8 cellular contexts compared by ENCODE assay signal in genomic region chrX:84747516-84747915, GRCh38.
"Had no signal": no experiment of that assay in that cellular context is flagged by ENCODE, and none has a peak within 500 bp of the region (broad histone marks: within the 10 kb centered on the region; RNA-seq: fewer than 3 reads in every experiment).

No MANE protein-coding gene starts in this region.

- H3K4me1 Mint-ChIP-seq: IgD-negative memory B cell had no signal

- ATAC-seq: HCT116, HepG2 had no signal

- H3K4me3 ChIP-seq: GM23248, HAP-1 had no signal

- H2AFZ ChIP-seq: GM23248 had no signal

- H3K4me3 Mint-ChIP-seq: HFFc6, IgD-negative memory B cell had no signal

- H3K27ac Mint-ChIP-seq: HFFc6, IgD-negative memory B cell had no signal

- H3K9me3 Mint-ChIP-seq: HFFc6 had no signal

- H3K9ac ChIP-seq: GM23248 had no signal

- H3K36me3 ChIP-seq: HAP-1 had no signal

- H3K36me3 Mint-ChIP-seq: IgD-negative memory B cell had no signal

- H3K27ac ChIP-seq: GM23248, HL-60 had no signal

- DNase-seq: GM23248, HFFc6, KBM-7 had no signal
